ENCODE assay signal across 1 cellular context in the genomic region with DNA sequence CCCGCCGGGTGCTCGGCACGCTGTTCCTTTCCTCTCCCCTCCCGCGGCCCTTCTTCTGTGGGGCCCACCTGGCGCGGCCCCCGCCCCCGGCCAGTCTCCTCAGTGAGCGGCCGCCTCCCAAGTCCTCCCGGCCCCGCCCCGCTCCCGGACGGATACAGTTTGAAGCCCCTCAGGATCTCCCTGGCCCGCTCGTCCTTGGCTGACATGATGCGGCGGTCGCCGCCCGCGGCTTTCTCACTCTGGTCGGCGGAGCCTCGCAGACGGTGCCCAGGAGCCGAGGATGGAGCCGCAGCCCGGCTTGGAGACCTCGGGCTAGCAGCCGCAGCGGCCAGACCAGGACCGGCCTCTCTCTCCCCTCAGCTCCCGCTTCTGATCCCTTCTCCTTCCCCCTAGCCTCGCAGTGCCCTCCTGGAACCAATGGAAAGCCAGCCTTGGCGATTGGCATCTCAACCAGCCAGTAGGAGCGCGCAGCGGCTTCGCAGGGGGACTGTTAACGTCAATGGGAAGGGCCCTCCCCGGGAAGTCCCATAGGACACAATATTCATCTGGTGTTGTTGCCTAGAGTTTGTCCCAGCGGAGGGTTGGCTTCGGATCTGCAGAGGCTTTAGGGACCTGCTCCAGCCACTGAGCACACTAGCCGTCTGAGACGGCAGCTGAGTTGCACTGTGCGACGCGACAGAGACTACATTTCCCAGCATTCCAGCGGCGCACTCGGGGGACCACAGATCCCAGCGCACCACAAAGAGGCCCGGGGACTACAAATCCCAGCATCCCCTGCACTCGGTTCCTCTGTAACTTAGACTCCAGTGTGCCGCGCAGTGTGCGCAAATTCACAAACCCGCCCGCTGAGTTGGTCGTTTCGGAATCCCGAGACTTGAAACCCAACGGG.
TF ChIP-seq lines count a peak whose summit lies in the region.

Gene PDE6D (minus strand): TSS at position 374 of the 889 bp plus-strand sequence. CDS start 168 bp downstream, at position 206.

TF ChIP-seq in HepG2, 621 proteins besides CTCF, POLR2A, EP300 and RAD21 (continued from another document and continues in another):
- TF ChIP-seq, protein P1, sequence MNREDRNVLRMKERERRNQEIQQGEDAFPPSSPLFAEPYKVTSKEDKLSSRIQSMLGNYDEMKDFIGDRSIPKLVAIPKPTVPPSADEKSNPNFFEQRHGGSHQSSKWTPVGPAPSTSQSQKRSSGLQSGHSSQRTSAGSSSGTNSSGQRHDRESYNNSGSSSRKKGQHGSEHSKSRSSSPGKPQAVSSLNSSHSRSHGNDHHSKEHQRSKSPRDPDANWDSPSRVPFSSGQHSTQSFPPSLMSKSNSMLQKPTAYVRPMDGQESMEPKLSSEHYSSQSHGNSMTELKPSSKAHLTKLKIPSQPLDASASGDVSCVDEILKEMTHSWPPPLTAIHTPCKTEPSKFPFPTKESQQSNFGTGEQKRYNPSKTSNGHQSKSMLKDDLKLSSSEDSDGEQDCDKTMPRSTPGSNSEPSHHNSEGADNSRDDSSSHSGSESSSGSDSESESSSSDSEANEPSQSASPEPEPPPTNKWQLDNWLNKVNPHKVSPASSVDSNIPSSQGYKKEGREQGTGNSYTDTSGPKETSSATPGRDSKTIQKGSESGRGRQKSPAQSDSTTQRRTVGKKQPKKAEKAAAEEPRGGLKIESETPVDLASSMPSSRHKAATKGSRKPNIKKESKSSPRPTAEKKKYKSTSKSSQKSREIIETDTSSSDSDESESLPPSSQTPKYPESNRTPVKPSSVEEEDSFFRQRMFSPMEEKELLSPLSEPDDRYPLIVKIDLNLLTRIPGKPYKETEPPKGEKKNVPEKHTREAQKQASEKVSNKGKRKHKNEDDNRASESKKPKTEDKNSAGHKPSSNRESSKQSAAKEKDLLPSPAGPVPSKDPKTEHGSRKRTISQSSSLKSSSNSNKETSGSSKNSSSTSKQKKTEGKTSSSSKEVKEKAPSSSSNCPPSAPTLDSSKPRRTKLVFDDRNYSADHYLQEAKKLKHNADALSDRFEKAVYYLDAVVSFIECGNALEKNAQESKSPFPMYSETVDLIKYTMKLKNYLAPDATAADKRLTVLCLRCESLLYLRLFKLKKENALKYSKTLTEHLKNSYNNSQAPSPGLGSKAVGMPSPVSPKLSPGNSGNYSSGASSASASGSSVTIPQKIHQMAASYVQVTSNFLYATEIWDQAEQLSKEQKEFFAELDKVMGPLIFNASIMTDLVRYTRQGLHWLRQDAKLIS (CRISPR knock-in tag; IDR thresholded peaks at IDR 0.05), result 0 out of 2 replicates have a peak, but pooled peaks have one; percentile 22
- TF ChIP-seq ZNF567 (CRISPR knock-in tag; IDR thresholded peaks at IDR 0.05; ENCODE audit: borderline replicate concordance) (peak; percentile 97; the same call in 1 of the 2 replicates), GABPB1 (CRISPR knock-in tag; IDR thresholded peaks at IDR 0.05) (peak; percentile 94), RBFOX2 (IDR thresholded peaks at IDR 0.05; ENCODE audit: low read depth, low read length) (peak; percentile 83), FOXA3 (CRISPR knock-in tag; IDR thresholded peaks at IDR 0.05) (no peak; the same call in 1 of the 2 replicates), PRDM4 (CRISPR knock-in tag; IDR thresholded peaks at IDR 0.05; ENCODE audit: borderline replicate concordance) (no peak), AHDC1 (CRISPR knock-in tag; IDR thresholded peaks at IDR 0.05; ENCODE audit: borderline replicate concordance) (no peak), MED8 (CRISPR knock-in tag; IDR thresholded peaks at IDR 0.05; ENCODE audit: insufficient replicate concordance) (no peak), ZNF282 (IDR thresholded peaks at IDR 0.05; ENCODE audit: partially characterized antibody) (no peak), JDP2 (CRISPR knock-in tag; IDR thresholded peaks at IDR 0.05; ENCODE audit: borderline replicate concordance) (no peak), ZNF292 (CRISPR knock-in tag; IDR thresholded peaks at IDR 0.05; ENCODE audit: borderline replicate concordance, low read depth) (no peak), PLRG1 (conservative IDR thresholded peaks at IDR 0.05) (no peak), MLX (CRISPR knock-in tag; IDR thresholded peaks at IDR 0.05) (no peak; the same call in 1 of the 2 replicates), ZNF207 (IDR thresholded peaks at IDR 0.05; ENCODE audit: borderline replicate concordance) (no peak), ZNF354B (CRISPR knock-in tag; IDR thresholded peaks at IDR 0.05) (peak; percentile 76; the same call in 1 of the 2 replicates), ZBTB7B (CRISPR knock-in tag; IDR thresholded peaks at IDR 0.05) (peak; percentile 67), ZNF446 (CRISPR knock-in tag; IDR thresholded peaks at IDR 0.05) (no peak), ZNF451 (CRISPR knock-in tag; IDR thresholded peaks at IDR 0.05) (peak; percentile 66; the same call in 1 of the 2 replicates), ZNF607 (CRISPR knock-in tag; IDR thresholded peaks at IDR 0.05; ENCODE audit: borderline replicate concordance) (peak; percentile 30; the same call in 1 of the 2 replicates), ZNF782 (CRISPR knock-in tag; IDR thresholded peaks at IDR 0.05; ENCODE audit: borderline replicate concordance) (peak; percentile 81; the same call in 1 of the 2 replicates), NRL (CRISPR knock-in tag; IDR thresholded peaks at IDR 0.05; ENCODE audit: borderline replicate concordance) (no peak; the same call in 1 of the 2 replicates), ZFP90 (CRISPR knock-in tag; IDR thresholded peaks at IDR 0.05; ENCODE audit: borderline replicate concordance) (no peak; the same call in 1 of the 2 replicates), NR2C2 (CRISPR knock-in tag; IDR thresholded peaks at IDR 0.05; ENCODE audit: borderline replicate concordance) (peak; percentile 83), ZFP62 (CRISPR knock-in tag; IDR thresholded peaks at IDR 0.05) (0 out of 2 replicates have a peak, but pooled peaks have one; percentile 78), ZNF878 (CRISPR knock-in tag; IDR thresholded peaks at IDR 0.05) (no peak), SMARCC2 (IDR thresholded peaks at IDR 0.05) (no peak), SALL1 (CRISPR knock-in tag; IDR thresholded peaks at IDR 0.05) (peak; percentile 63; the same call in 1 of the 2 replicates), ZBTB33 (CRISPR knock-in tag; IDR thresholded peaks at IDR 0.05) (no peak; the same call in 1 of the 2 replicates), ZZZ3 (CRISPR knock-in tag; IDR thresholded peaks at IDR 0.05; ENCODE audit: borderline replicate concordance) (0 out of 2 replicates have a peak, but pooled peaks have one; percentile 69)
- TF ChIP-seq, protein P2, sequence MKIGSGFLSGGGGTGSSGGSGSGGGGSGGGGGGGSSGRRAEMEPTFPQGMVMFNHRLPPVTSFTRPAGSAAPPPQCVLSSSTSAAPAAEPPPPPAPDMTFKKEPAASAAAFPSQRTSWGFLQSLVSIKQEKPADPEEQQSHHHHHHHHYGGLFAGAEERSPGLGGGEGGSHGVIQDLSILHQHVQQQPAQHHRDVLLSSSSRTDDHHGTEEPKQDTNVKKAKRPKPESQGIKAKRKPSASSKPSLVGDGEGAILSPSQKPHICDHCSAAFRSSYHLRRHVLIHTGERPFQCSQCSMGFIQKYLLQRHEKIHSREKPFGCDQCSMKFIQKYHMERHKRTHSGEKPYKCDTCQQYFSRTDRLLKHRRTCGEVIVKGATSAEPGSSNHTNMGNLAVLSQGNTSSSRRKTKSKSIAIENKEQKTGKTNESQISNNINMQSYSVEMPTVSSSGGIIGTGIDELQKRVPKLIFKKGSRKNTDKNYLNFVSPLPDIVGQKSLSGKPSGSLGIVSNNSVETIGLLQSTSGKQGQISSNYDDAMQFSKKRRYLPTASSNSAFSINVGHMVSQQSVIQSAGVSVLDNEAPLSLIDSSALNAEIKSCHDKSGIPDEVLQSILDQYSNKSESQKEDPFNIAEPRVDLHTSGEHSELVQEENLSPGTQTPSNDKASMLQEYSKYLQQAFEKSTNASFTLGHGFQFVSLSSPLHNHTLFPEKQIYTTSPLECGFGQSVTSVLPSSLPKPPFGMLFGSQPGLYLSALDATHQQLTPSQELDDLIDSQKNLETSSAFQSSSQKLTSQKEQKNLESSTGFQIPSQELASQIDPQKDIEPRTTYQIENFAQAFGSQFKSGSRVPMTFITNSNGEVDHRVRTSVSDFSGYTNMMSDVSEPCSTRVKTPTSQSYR (CRISPR knock-in tag; IDR thresholded peaks at IDR 0.05; ENCODE audit: borderline replicate concordance), result 0 out of 2 replicates have a peak, but pooled peaks have one; percentile 11
- TF ChIP-seq, protein P3, sequence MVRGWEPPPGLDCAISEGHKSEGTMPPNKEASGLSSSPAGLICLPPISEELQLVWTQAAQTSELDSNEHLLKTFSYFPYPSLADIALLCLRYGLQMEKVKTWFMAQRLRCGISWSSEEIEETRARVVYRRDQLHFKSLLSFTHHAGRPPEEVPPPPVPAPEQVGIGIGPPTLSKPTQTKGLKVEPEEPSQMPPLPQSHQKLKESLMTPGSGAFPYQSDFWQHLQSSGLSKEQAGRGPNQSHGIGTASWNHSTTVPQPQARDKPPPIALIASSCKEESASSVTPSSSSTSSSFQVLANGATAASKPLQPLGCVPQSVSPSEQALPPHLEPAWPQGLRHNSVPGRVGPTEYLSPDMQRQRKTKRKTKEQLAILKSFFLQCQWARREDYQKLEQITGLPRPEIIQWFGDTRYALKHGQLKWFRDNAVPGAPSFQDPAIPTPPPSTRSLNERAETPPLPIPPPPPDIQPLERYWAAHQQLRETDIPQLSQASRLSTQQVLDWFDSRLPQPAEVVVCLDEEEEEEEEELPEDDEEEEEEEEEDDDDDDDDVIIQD (CRISPR knock-in tag; IDR thresholded peaks at IDR 0.05; ENCODE audit: low read depth), result no peak
- TF ChIP-seq, protein P4, sequence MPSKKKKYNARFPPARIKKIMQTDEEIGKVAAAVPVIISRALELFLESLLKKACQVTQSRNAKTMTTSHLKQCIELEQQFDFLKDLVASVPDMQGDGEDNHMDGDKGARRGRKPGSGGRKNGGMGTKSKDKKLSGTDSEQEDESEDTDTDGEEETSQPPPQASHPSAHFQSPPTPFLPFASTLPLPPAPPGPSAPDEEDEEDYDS (CRISPR knock-in tag; IDR thresholded peaks at IDR 0.05), result peak; percentile 60; the same call in 1 of the 2 replicates
